ENCODE assay signal across 8 cellular contexts in the genomic region with DNA sequence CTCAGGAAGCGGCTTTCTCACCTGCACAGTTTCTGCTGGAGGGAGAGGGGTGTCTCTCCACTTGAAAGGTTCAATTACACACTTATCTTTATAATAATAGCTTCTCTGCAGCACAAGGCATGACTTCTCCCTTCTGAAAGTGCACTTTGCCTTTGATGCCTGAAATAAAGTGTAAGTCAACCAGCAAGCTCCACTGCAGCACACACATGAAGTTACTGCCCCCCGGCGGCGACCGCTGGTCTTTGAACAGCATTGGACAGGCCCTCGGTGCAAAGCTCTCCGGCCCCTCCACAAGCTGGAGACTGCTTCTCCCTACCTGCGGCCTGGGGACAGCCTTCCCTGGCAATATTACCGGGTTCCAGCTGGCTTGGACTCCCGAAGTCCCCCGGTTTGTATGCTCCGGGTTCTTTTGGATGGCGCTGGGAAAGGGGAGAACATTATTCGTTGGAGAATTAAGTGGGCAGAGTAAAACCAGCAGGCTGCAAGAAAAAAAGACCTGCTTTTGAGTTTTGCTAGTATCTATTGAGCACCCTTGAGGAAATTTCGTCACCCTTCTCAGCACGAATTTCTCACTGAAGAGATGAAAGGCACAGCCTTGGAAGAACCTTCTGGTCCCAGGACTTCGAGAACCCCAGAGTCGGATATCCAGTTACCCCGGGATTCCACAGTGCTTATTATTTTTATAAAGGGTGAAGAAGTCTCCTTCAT. TPM values are rescaled to one million over a fixed set of nuclear protein-coding genes. Genes with fewer than 3 reads are reported as not detected.
A peak's percentile ranks its signal among the peaks of the same experiment; 100 is the strongest.
DNase-seq lines count a peak whose midpoint lies in the region; ATAC-seq, FAIRE-seq and TF ChIP-seq lines count a peak whose summit lies in the region.

No MANE protein-coding gene starts in this region.

- H3K4me3 ChIP-seq in A549, result no peak overlapping the region
- H3K4me3 ChIP-seq in SU-DHL-6 (ENCODE audit: insufficient read depth, low read length, poor library complexity, severe bottlenecking), result no peak overlapping the region
- no peak overlapping the region for H3K4me3 ChIP-seq in psoas muscle
- no peak overlapping the region for H3K4me3 ChIP-seq in aorta (ENCODE audit: low read length in 2 of 2)

- DNase-seq in A549 (ENCODE audit: low read depth in 1 of 2, low spot score in 1 of 2) (peak; percentile 27 to 63), NCI-H1092 treated with DMSO at 0.1 percent for 48 hours (lab: John Stamatoyannopoulos, UW) (peak; percentile 92), cardiac septum (ENCODE audit: low spot score) (peak; percentile 92), psoas muscle (peak; percentile 84 to 87), aorta (peak; percentile 90 to 94)
- DNase-seq in activated naive CD8-positive, alpha-beta T cell treated with anti-CD3 and anti-CD28 coated beads, Interleukin-2, amount 50 U/mL, for 16 hours (ENCODE audit: low read depth, low spot score), result peak; percentile 27

- TF ChIP-seq CTCF in A549 (IDR thresholded peaks at IDR 0.05) (peak; percentile 65), SU-DHL-6 (IDR thresholded peaks at IDR 0.05; ENCODE audit: insufficient read depth, low read length, poor library complexity, severe bottlenecking) (peak; percentile 60), psoas muscle (IDR thresholded peaks at IDR 0.05) (peak; percentile 72)

- POLR2A ChIA-PET in A549 (lab: Yijun Ruan, JAX), result interaction anchor here (0.6 to 0.7 kb wide), 2 partner anchors 16 to 77 kb away, joined by 3 to 4 read pairs; no protein-coding TSS in a partner anchor

- no peaks in the 10 kb centered on the region for H3K79me2 ChIP-seq in SU-DHL-6 (ENCODE audit: insufficient read depth, low read length)

- TF ChIP-seq EP300 in A549 (IDR thresholded peaks at IDR 0.05), result no peak

- no peak overlapping the region for H3K4me2 ChIP-seq in A549
- no peak overlapping the region for H3K4me2 ChIP-seq in SU-DHL-6 (ENCODE audit: low read depth, low read length, poor library complexity, severe bottlenecking)

- WGBS in A549 (ENCODE audit: missing lambda C conversion rate), result 28% methylated on average over 16 of the region's 19 CpGs
- 33 to 42% (median 33%) methylated on average over 19 of the region's 19 CpGs for WGBS in psoas muscle, 3 donors
- WGBS in aorta, 2 donors, result 31 to 32% methylated on average over 19 of the region's 19 CpGs

- no peaks in the 10 kb centered on the region for H3K9me2 ChIP-seq in SU-DHL-6 (replicated peaks; ENCODE audit: insufficient read depth, low read length)

- ATAC-seq in A549 (peak; percentile 93 to 98), GM18907 (IDR thresholded peaks at IDR 0.05; ENCODE audit: unreplicated experiment) (peak; percentile 65), psoas muscle (peak; percentile 84 to 97 (median 94)), aorta (ENCODE audit: low FRiP score) (peak; percentile 93)

- H3K36me3 ChIP-seq in SU-DHL-6 (ENCODE audit: low read length) (no peaks in the 10 kb centered on the region), psoas muscle (ENCODE audit: insufficient read depth in 1 of 2, low read depth in 1 of 2) (no peaks in the 10 kb centered on the region), aorta (ENCODE audit: control insufficient read depth in 1 of 2, insufficient read depth in 2 of 2, low read length in 1 of 2) (no peaks in the 10 kb centered on the region)

- 0 out of 2 replicates have a peak, but pooled peaks cover under 1% of the 10 kb centered on the region for H4K20me1 ChIP-seq in SU-DHL-6 (ENCODE audit: low read depth, low read length)

- H3K4me1 ChIP-seq in A549, result peaks cover 5% of the 10 kb centered on the region; the same call in 1 of the 3 replicates
- no peaks in the 10 kb centered on the region for H3K4me1 ChIP-seq in psoas muscle
- H3K4me1 ChIP-seq in aorta (ENCODE audit: control insufficient read depth in 1 of 2, insufficient read depth in 2 of 2, low read length in 2 of 2), result no peaks in the 10 kb centered on the region

- H3F3A ChIP-seq in SU-DHL-6 (ENCODE audit: insufficient read depth), result no peaks in the 10 kb centered on the region

- H3K9me3 ChIP-seq in A549 (no peaks in the 10 kb centered on the region), SU-DHL-6 (ENCODE audit: insufficient read depth, low read length) (no peaks in the 10 kb centered on the region), psoas muscle (no peaks in the 10 kb centered on the region), aorta (ENCODE audit: control insufficient read depth, low read length) (no peaks in the 10 kb centered on the region)

- no peak for TF ChIP-seq POLR2A in A549 (IDR thresholded peaks at IDR 0.05; ENCODE audit: low read length)

- no peak overlapping the region for H2AFZ ChIP-seq in SU-DHL-6 (ENCODE audit: low read depth, low read length, severe bottlenecking)

- CTCF ChIA-PET in A549 (lab: Yijun Ruan, JAX), result interaction anchor here (0.6 to 3.8 kb wide), 42 partner anchors 9 to 1179 kb away, joined by 3 to 25 read pairs (median 4); no protein-coding TSS in a partner anchor

- FAIRE-seq in A549 (lab: Jason Lieb, UNC), result no peak

- H3K27me3 ChIP-seq in SU-DHL-6 (ENCODE audit: low read length), result no peaks in the 10 kb centered on the region
- H3K27me3 ChIP-seq in psoas muscle (ENCODE audit: insufficient read depth in 3 of 3, low read length in 2 of 3), result no peaks in the 10 kb centered on the region
- no peaks in the 10 kb centered on the region for H3K27me3 ChIP-seq in aorta (ENCODE audit: control insufficient read depth in 1 of 2, insufficient read depth in 2 of 2, low read length in 1 of 2)

- intact Hi-C loops in cardiac septum (cut with DNase I) (loop anchor here (1.0 kb wide), 1 partner anchor 94 kb away; no protein-coding TSS in a partner anchor), psoas muscle (cut with DNase I) (loop anchor here in 1 of 2 donors (1.0 kb wide), 1 partner anchor 93 kb away; no protein-coding TSS in a partner anchor), aorta (cut with DNase I) (loop anchor here (1.0 to 5.0 kb wide), 2 partner anchors 81 to 93 kb away; no protein-coding TSS in a partner anchor)

- H3K27ac ChIP-seq in A549 (no peak overlapping the region), SU-DHL-6 (ENCODE audit: low read depth, low read length) (no peak overlapping the region), psoas muscle (no peak overlapping the region), aorta (ENCODE audit: low read depth in 1 of 2, low read length in 2 of 2) (no peak overlapping the region)

- TF ChIP-seq RAD21 in A549 (conservative IDR thresholded peaks at IDR 0.05 in 1 of 2, IDR thresholded peaks at IDR 0.05 in 1 of 2), result peak; percentile 77 to 81

- H3K9ac ChIP-seq in SU-DHL-6 (ENCODE audit: low read length), result no peak overlapping the region

TF ChIP-seq in A549, 52 proteins besides CTCF, POLR2A, EP300 and RAD21:
- TF ChIP-seq E2F6 (IDR thresholded peaks at IDR 0.05; ENCODE audit: borderline replicate concordance, low read depth) (no peak), CHD2 (IDR thresholded peaks at IDR 0.05; ENCODE audit: low read length, partially characterized antibody) (no peak), SMC3 (IDR thresholded peaks at IDR 0.05) (peak; percentile 81), CBX8 (IDR thresholded peaks at IDR 0.05) (no peak)

RNA-seq across cellular contexts. Expression of gene RCAN1, which starts 11.8 kb away (rescaled TPM):
- polyA plus RNA-seq in A549 (2011; rRNA removed), result 9.8 and 10.2 TPM in 2 replicates
- 3.4 and 4.4 TPM in 2 replicates for polyA plus RNA-seq in A549 (2012; cell fraction: cytosol; rRNA removed)
- polyA plus RNA-seq in A549 (2012; cell fraction: nucleus; rRNA removed), result 3.5 and 5.2 TPM in 2 replicates
- polyA plus RNA-seq in A549 (2017; fragmentation: RNase III; extraction: RNeasy Plus Mini Kit Qiagen cat#74134 plus additional on column Dnase treatment), result 11.8 to 12.8 TPM (median 11.9 TPM) in 3 replicates
- 8.8 and 10.1 TPM in 2 replicates for polyA minus RNA-seq in A549 (2011; rRNA and poly(A)+ RNA removed)
- total RNA-seq in cardiac septum, result 158 TPM
- 10 to 100 TPM; 24.9 to 38.4 (median 26.1) TPM for total RNA-seq in psoas muscle
- polyA plus RNA-seq in psoas muscle, result 10 to 100 TPM; 57.4 to 94.9 (median 88.0) TPM
- total RNA-seq in aorta, result 10 to 100 TPM; 52.3 to 99.9 TPM
- 10 to 100 TPM; 24.4 to 28.7 TPM for polyA plus RNA-seq in aorta

Comparison
In these comparisons a context has a peak if more than half of its experiments do, and no peak if none do; other contexts are left out.
1. DNase-seq: peak in every context shown above with its lines; median percentile 92 in NCI-H1092 treated with DMSO at 0.1 percent for 48 hours; 92 in cardiac septum; 92 in aorta; 86 in psoas muscle; 45 in A549; 27 in activated naive CD8-positive, alpha-beta T cell treated with anti-CD3 and anti-CD28 coated beads, Interleukin-2, amount 50 U/mL, for 16 hours.